ENCODE assay signal across 19 cellular contexts in genomic region chr14:89420502-89420901, GRCh38. TPM values are rescaled to one million over a fixed set of nuclear protein-coding genes. Genes with fewer than 3 reads are reported as not detected.
DNase-seq lines count a peak whose midpoint lies in the region; ATAC-seq and TF ChIP-seq lines count a peak whose summit lies in the region.
"Had no signal": no experiment of that assay in that cellular context is flagged by ENCODE, and none has a peak within 500 bp of the region (broad histone marks: within the 10 kb centered on the region; RNA-seq: fewer than 3 reads in every experiment).

No MANE protein-coding gene starts in this region.

- H3K4me1 Mint-ChIP-seq in T-cell, result peaks cover 63 to 64% (median 64%) of the 10 kb centered on the region in 3 donors
- H3K4me1 Mint-ChIP-seq in natural killer cell, result peaks cover 64 to 69% of the 10 kb centered on the region in 2 donors

- TF ChIP-seq CTCF in natural killer cell (IDR thresholded peaks at IDR 0.05), result no peak

- no peak for TF ChIP-seq POLR2A in erythroblast (IDR thresholded peaks at IDR 0.05; ENCODE audit: low read length)

- H3K4me3 Mint-ChIP-seq in T-cell (no peak overlapping the region), natural killer cell (no peak overlapping the region)

- ATAC-seq in T-cell (replicated peaks in 1 of 4) (no peak), natural killer cell (no peak)
- ATAC-seq: A549, GM12878, Right ventricle myocardium inferior had no signal

- CTCF ChIA-PET in T-cell (lab: Charles Lee), result no interaction called here

- POLR2A ChIA-PET in T-cell (lab: Charles Lee), result interaction anchor here in 1 of 2 donors (0.9 kb wide), 1 partner anchor 9 kb away, joined by 3 read pairs; no protein-coding TSS in a partner anchor

- H3K27ac Mint-ChIP-seq in T-cell, result peak overlapping the region; percentile 16 to 80
- peak overlapping the region; percentile 93 for H3K27ac Mint-ChIP-seq in natural killer cell

- no peaks in the 10 kb centered on the region for H3K9me3 Mint-ChIP-seq in T-cell
- no peaks in the 10 kb centered on the region for H3K9me3 Mint-ChIP-seq in natural killer cell

- H3K36me3 Mint-ChIP-seq in T-cell, result no peaks in the 10 kb centered on the region
- H3K36me3 Mint-ChIP-seq in natural killer cell, result no peaks in the 10 kb centered on the region

- H3K27me3 Mint-ChIP-seq in T-cell (no peaks in the 10 kb centered on the region), natural killer cell (ENCODE audit: low read depth in 2 of 2) (no peaks in the 10 kb centered on the region)

- DNase-seq in NCI-H2029 treated with DMSO at 0.1 percent for 48 hours (lab: John Stamatoyannopoulos, UW) (peak; percentile 34), NCI-H2029 (lab: John Stamatoyannopoulos, UW) (no peak), NCI-H1092 (lab: John Stamatoyannopoulos, UW) (peak; percentile 62), T-cell (no peak), natural killer cell (no peak), Kasumi-1 (lab: John Stamatoyannopoulos, UW) (no peak), erythroblast (lab: John Stamatoyannopoulos, UW) (no peak), AG20443 (ENCODE audit: low spot score) (no peak)
- DNase-seq: activated gamma-delta T cell treated with Interleukin-2 at 50 U/mL for 16 hours, aorta, cerebellar nuclear complex, GDM1, hypothalamus, kidney glomerular epithelial cell, MM.1S, retina had no signal

- intact Hi-C loops in natural killer cell (cut with micrococcal nuclease), result no loop called here

RNA-seq across cellular contexts. Expression of gene FOXN3, which starts 3.5 kb away (rescaled TPM):
- total RNA-seq in T-cell (100 to 1,000 TPM in 3 of 5 donors, 10 to 100 TPM in 2; 92.8 to 176 (median 103) TPM), natural killer cell (100 to 1,000 TPM; 209 to 216 (median 209) TPM)

Comparison
In these comparisons a context has a peak if more than half of its experiments do, and no peak if none do; other contexts are left out.
1. DNase-seq: peak in NCI-H2029 treated with DMSO at 0.1 percent for 48 hours (single experiment) and NCI-H1092 (single experiment); none in NCI-H2029 (single experiment), T-cell (0 of 34), natural killer cell (single experiment), Kasumi-1 (0 of 2), erythroblast (0 of 2) and AG20443 (single experiment).